In genomic region chr16:70251651-70252354, GRCh38 we compare ENCODE assay signal across 8 cellular contexts. TPM values are rescaled to one million over a fixed set of nuclear protein-coding genes. Genes with fewer than 3 reads are reported as not detected.
DNase-seq lines count a peak whose midpoint lies in the region; ATAC-seq, FAIRE-seq and TF ChIP-seq lines count a peak whose summit lies in the region.

Gene EXOSC6 (minus strand): TSS chr16:70251940. CDS start chr16:70251900, 40 bp downstream.

- no peaks in the 10 kb centered on the region for H3K9me3 Mint-ChIP-seq in T-helper 1 cell treated with Interleukin-12 subunit alpha and Interleukin-12 subunit beta and Interleukin-4 antibody, amounts not matched to agents 30 μg/mL and 1 μg/mL, for 36 hours

- ATAC-seq in GM18499 (IDR thresholded peaks at IDR 0.05; ENCODE audit: insufficient read depth, unreplicated experiment) (peak; percentile 74), HG02943 (IDR thresholded peaks at IDR 0.05; ENCODE audit: low read depth, unreplicated experiment) (peak; percentile 79)

- DNase-seq in NCI-H1694 treated with DMSO at 0.1 percent for 48 hours (lab: John Stamatoyannopoulos, UW) (peak; percentile 93), amygdala (lab: John Stamatoyannopoulos, UW) (peak; percentile 21 to 94 (median 82)), right atrium auricular region (ENCODE audit: low spot score) (peak; percentile 87), pulmonary artery endothelial cell (ENCODE audit: low read depth, low spot score) (peak; percentile 74), urothelium cell line (ENCODE audit: low spot score) (peak; percentile 91)

- H3K4me1 Mint-ChIP-seq in T-helper 1 cell treated with Interleukin-12 subunit alpha and Interleukin-12 subunit beta and Interleukin-4 antibody, amounts not matched to agents 30 μg/mL and 1 μg/mL, for 36 hours (ENCODE audit: low read depth): peaks cover 12% of the 10 kb centered on the region

- peak; percentile 80 to 96 for TF ChIP-seq CTCF in right atrium auricular region (IDR thresholded peaks at IDR 0.05)

- peak within 1 kb of the TSS; percentile 95 for H3K27ac Mint-ChIP-seq in T-helper 1 cell treated with Interleukin-12 subunit alpha and Interleukin-12 subunit beta and Interleukin-4 antibody, amounts not matched to agents 30 μg/mL and 1 μg/mL, for 36 hours

- peaks cover 0 to 22% of the 10 kb centered on the region in 2 donors for H3K4me1 ChIP-seq in right atrium auricular region

- H3K4me3 Mint-ChIP-seq in T-helper 1 cell treated with Interleukin-12 subunit alpha and Interleukin-12 subunit beta and Interleukin-4 antibody, amounts not matched to agents 30 μg/mL and 1 μg/mL, for 36 hours: peak within 1 kb of the TSS; percentile 91

- no peaks in the 10 kb centered on the region for H3K27me3 ChIP-seq in right atrium auricular region

- H3K9me3 ChIP-seq in right atrium auricular region: no peaks in the 10 kb centered on the region

- no peak for FAIRE-seq in urothelium cell line (lab: Jason Lieb, UNC)

- peaks cover 22% of the 10 kb centered on the region for H3K36me3 Mint-ChIP-seq in T-helper 1 cell treated with Interleukin-12 subunit alpha and Interleukin-12 subunit beta and Interleukin-4 antibody, amounts not matched to agents 30 μg/mL and 1 μg/mL, for 36 hours (ENCODE audit: low read depth)

- H3K27ac ChIP-seq in right atrium auricular region: peak within 1 kb of the TSS; percentile 78 to 84

- peaks cover 46% of the 10 kb centered on the region for H3K36me3 ChIP-seq in right atrium auricular region

- no peaks in the 10 kb centered on the region for H3K27me3 Mint-ChIP-seq in T-helper 1 cell treated with Interleukin-12 subunit alpha and Interleukin-12 subunit beta and Interleukin-4 antibody, amounts not matched to agents 30 μg/mL and 1 μg/mL, for 36 hours (ENCODE audit: low read depth)

- peak within 1 kb of the TSS; percentile 70 to 84 for H3K4me3 ChIP-seq in right atrium auricular region

RNA-seq across cellular contexts. Expression of gene EXOSC6, which starts in this region (rescaled TPM):
- total RNA-seq in right atrium auricular region (10 to 100 TPM; 11.2 to 15.2 TPM), pulmonary artery endothelial cell (45.3 and 49.3 TPM in 2 replicates)

Comparison
In these comparisons a context has a peak if more than half of its experiments do, and no peak if none do; other contexts are left out.
1. Peak in every context shown above with its lines: DNase-seq, ATAC-seq, H3K4me3 ChIP-seq and H3K27ac ChIP-seq.